In genomic region chr1:183879477-183879876, GRCh38 we compare ENCODE assay signal across 22 cellular contexts.
DNase-seq lines count a peak whose midpoint lies in the region; ATAC-seq and TF ChIP-seq lines count a peak whose summit lies in the region.
"Had no signal": no experiment of that assay in that cellular context is flagged by ENCODE, and none has a peak within 500 bp of the region (broad histone marks: within the 10 kb centered on the region; RNA-seq: fewer than 3 reads in every experiment).

No MANE protein-coding gene starts in this region.

- H3K4me3 Mint-ChIP-seq in endothelial cell (ENCODE audit: unreplicated experiment) (no peak overlapping the region), type B pancreatic cell (no peak overlapping the region)
- H3K4me3 Mint-ChIP-seq: activated naive CD8-positive, alpha-beta T cell treated with anti-CD3 and anti-CD28 coated beads for 36 hours; activated T-helper 1 cell treated with anti-CD3 and anti-CD28 coated beads, Interleukin-12 subunit alpha, Interleukin-12 subunit beta, Interleukin-2, Interleukin-4 antibody, amounts not matched to agents 30 ng/mL and 10 ng/mL and 1 ng/mL, durations not matched to agents 14 hours and 24 hours and 36 hours; CD14-positive monocyte; HFFc6 had no signal

- peaks cover 4% of the 10 kb centered on the region for H3K79me1 ChIP-seq in mesenchymal stem cell (replicated peaks; ENCODE audit: low read length, poor library complexity, severe bottlenecking)

- intact Hi-C loops in left ventricle myocardium superior (cut with micrococcal nuclease) (no loop called here), left cardiac atrium (cut with DNase I) (no loop called here), sciatic nerve (cut with DNase I) (no loop called here), vagina (cut with DNase I) (no loop called here)

- H2BK15ac ChIP-seq in mesenchymal stem cell (ENCODE audit: low read depth, poor library complexity, severe bottlenecking): no peak overlapping the region

- no peak overlapping the region for H3K14ac ChIP-seq in mesenchymal stem cell (ENCODE audit: low read length in 2 of 2)

- 100% methylated on average over 2 of the region's 2 CpGs for WGBS in mesenchymal stem cell

- H3K4me3 ChIP-seq in mesenchymal stem cell (ENCODE audit: insufficient read depth in 1 of 2, low read depth in 1 of 2, low read length in 2 of 2): no peak overlapping the region
- H3K4me3 ChIP-seq in vagina: no peak overlapping the region
- H3K4me3 ChIP-seq: suprapubic skin had no signal

- DNase-seq in left ventricle myocardium superior (no peak), left cardiac atrium (no peak), endothelial cell (ENCODE audit: low spot score) (no peak), mesenchymal stem cell (peak; percentile 58), type B pancreatic cell (ENCODE audit: extremely low spot score, unreplicated experiment) (no peak), sciatic nerve (ENCODE audit: low spot score) (no peak), vagina (ENCODE audit: extremely low spot score in 2 of 2) (no peak), NCI-H82 (lab: John Stamatoyannopoulos, UW) (no peak)
- DNase-seq: ACHN; activated naive CD8-positive, alpha-beta T cell treated with anti-CD3 and anti-CD28 coated beads for 36 hours; dermis blood vessel endothelial cell; DMS 273 treated with DMSO at 0.1 percent for 48 hours; HFFc6; NCI-H1105; NCI-H69; stimulated activated CD4-positive, alpha-beta T cell treated with anti-CD3 and anti-CD28 coated beads, Interleukin-15, amount 100 ng/mL, for 24 hours had no signal

- no peak for TF ChIP-seq POLR2A in vagina (IDR thresholded peaks at IDR 0.05)

- no peak overlapping the region for H2BK5ac ChIP-seq in mesenchymal stem cell (ENCODE audit: low read depth, low read length, poor library complexity, severe bottlenecking)

- peaks cover 47% of the 10 kb centered on the region for H3K36me3 Mint-ChIP-seq in endothelial cell (ENCODE audit: low read depth, unreplicated experiment)
- peaks cover 31% of the 10 kb centered on the region for H3K36me3 Mint-ChIP-seq in type B pancreatic cell

- H3K27ac Mint-ChIP-seq in endothelial cell (ENCODE audit: unreplicated experiment) (peak overlapping the region; percentile 55), type B pancreatic cell (peak overlapping the region; percentile 34)
- H3K27ac Mint-ChIP-seq: activated naive CD8-positive, alpha-beta T cell treated with anti-CD3 and anti-CD28 coated beads for 36 hours; activated T-helper 1 cell treated with anti-CD3 and anti-CD28 coated beads, Interleukin-12 subunit alpha, Interleukin-12 subunit beta, Interleukin-2, Interleukin-4 antibody, amounts not matched to agents 30 ng/mL and 10 ng/mL and 1 ng/mL, durations not matched to agents 14 hours and 24 hours and 36 hours; HFFc6 had no signal

- no peak overlapping the region for H2BK12ac ChIP-seq in mesenchymal stem cell (ENCODE audit: low read length in 2 of 2)

- no peaks in the 10 kb centered on the region for H3K27me3 ChIP-seq in mesenchymal stem cell (ENCODE audit: control insufficient read depth in 1 of 2, insufficient read depth in 1 of 2, low read length in 2 of 2)
- H3K27me3 ChIP-seq in vagina: no peaks in the 10 kb centered on the region
- H3K27me3 ChIP-seq: neutrophil, suprapubic skin had no signal

- H3K27ac ChIP-seq in mesenchymal stem cell (ENCODE audit: low read length, poor library complexity, severe bottlenecking) (no peak overlapping the region), vagina (no peak overlapping the region)
- H3K27ac ChIP-seq: epithelial cell of prostate, neutrophil, suprapubic skin had no signal

- H3K9me3 Mint-ChIP-seq in endothelial cell (ENCODE audit: unreplicated experiment): no peaks in the 10 kb centered on the region
- peaks cover 5% of the 10 kb centered on the region for H3K9me3 Mint-ChIP-seq in type B pancreatic cell
- H3K9me3 Mint-ChIP-seq: activated naive CD8-positive, alpha-beta T cell treated with anti-CD3 and anti-CD28 coated beads for 36 hours; activated T-helper 1 cell treated with anti-CD3 and anti-CD28 coated beads, Interleukin-12 subunit alpha, Interleukin-12 subunit beta, Interleukin-2, Interleukin-4 antibody, amounts not matched to agents 30 ng/mL and 10 ng/mL and 1 ng/mL, durations not matched to agents 14 hours and 24 hours and 36 hours; HFFc6 had no signal

- H4K91ac ChIP-seq in mesenchymal stem cell (ENCODE audit: low read length): no peak overlapping the region

- H3K27me3 Mint-ChIP-seq in endothelial cell (ENCODE audit: unreplicated experiment) (peaks cover 9% of the 10 kb centered on the region), type B pancreatic cell (no peaks in the 10 kb centered on the region)
- H3K27me3 Mint-ChIP-seq: activated naive CD8-positive, alpha-beta T cell treated with anti-CD3 and anti-CD28 coated beads for 36 hours had no signal

- H3K9ac ChIP-seq in mesenchymal stem cell (ENCODE audit: low read length): no peak overlapping the region

- no peak overlapping the region for H4K8ac ChIP-seq in mesenchymal stem cell (ENCODE audit: low read length)

- no peak overlapping the region for H3K4me2 ChIP-seq in mesenchymal stem cell (ENCODE audit: low read length, poor library complexity, severe bottlenecking)

- H3K9me3 ChIP-seq in mesenchymal stem cell (ENCODE audit: control insufficient read depth, low read length): no peaks in the 10 kb centered on the region
- no peaks in the 10 kb centered on the region for H3K9me3 ChIP-seq in vagina
- H3K9me3 ChIP-seq: neutrophil, suprapubic skin had no signal

- no peak overlapping the region for H2AK5ac ChIP-seq in mesenchymal stem cell (ENCODE audit: low read length, severe bottlenecking)

- H3K36me3 ChIP-seq in mesenchymal stem cell (ENCODE audit: control insufficient read depth in 1 of 2, insufficient read depth in 2 of 2, low read depth in 1 of 2, low read length in 2 of 2) (peaks cover 0 to 34% of the 10 kb centered on the region in 2 experiments), vagina (peaks cover 0 to 5% of the 10 kb centered on the region in 2 donors)
- H3K36me3 ChIP-seq: neutrophil had no signal

- no peak overlapping the region for H3K4ac ChIP-seq in mesenchymal stem cell (ENCODE audit: low read depth in 1 of 2, low read length in 2 of 2)

- H3K18ac ChIP-seq in mesenchymal stem cell (ENCODE audit: low read depth in 1 of 2, low read length in 2 of 2): no peak overlapping the region

- no peak for TF ChIP-seq CTCF in endothelial cell (IDR thresholded peaks at IDR 0.05; ENCODE audit: unreplicated experiment)
- no peak for TF ChIP-seq CTCF in type B pancreatic cell (conservative IDR thresholded peaks at IDR 0.05)
- TF ChIP-seq CTCF in vagina (IDR thresholded peaks at IDR 0.05): no peak

- H2AFZ ChIP-seq in mesenchymal stem cell (ENCODE audit: low read depth, low read length): no peak overlapping the region

- ATAC-seq in left ventricle myocardium superior (peak; percentile 49), left cardiac atrium (no peak), sciatic nerve (no peak)
- ATAC-seq: left lobe of liver had no signal

- H3K4me1 ChIP-seq in mesenchymal stem cell (ENCODE audit: control insufficient read depth, insufficient read depth, low read depth, low read length) (peaks cover 15% of the 10 kb centered on the region), vagina (peaks cover 39% of the 10 kb centered on the region)

- H2BK120ac ChIP-seq in mesenchymal stem cell (ENCODE audit: low read depth, low read length): no peak overlapping the region

- H3K4me1 Mint-ChIP-seq in endothelial cell (ENCODE audit: unreplicated experiment) (peaks cover 71% of the 10 kb centered on the region), type B pancreatic cell (ENCODE audit: unreplicated experiment) (peaks cover 64% of the 10 kb centered on the region)

- no peak overlapping the region for H3K23ac ChIP-seq in mesenchymal stem cell (ENCODE audit: low read length in 2 of 2)
